1 cellular context compared by ENCODE assay signal in the genomic region with DNA sequence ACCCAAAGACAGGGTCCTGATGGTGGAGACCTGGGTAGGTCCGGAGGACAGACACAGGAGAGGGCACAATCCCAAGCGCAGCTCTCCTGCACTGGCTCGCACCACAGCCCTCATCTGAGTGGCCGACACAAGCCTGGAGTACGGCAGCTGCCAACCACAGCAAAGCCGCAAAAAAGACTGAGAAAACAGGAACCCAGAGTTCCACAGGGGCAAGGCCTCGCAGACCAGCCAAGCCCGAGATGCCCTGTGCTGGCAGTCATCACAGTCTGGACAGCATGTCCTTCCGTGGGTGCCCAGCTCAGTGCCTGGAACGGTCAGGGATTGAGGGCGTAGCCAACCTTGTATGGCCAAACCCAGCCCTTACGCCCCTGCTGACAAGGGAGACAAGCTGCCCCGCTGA.
TF ChIP-seq lines count a peak whose summit lies in the region.

No MANE protein-coding gene starts in this region.

TF ChIP-seq in HepG2, 621 proteins besides CTCF, POLR2A, EP300 and RAD21:
- TF ChIP-seq, protein P1, sequence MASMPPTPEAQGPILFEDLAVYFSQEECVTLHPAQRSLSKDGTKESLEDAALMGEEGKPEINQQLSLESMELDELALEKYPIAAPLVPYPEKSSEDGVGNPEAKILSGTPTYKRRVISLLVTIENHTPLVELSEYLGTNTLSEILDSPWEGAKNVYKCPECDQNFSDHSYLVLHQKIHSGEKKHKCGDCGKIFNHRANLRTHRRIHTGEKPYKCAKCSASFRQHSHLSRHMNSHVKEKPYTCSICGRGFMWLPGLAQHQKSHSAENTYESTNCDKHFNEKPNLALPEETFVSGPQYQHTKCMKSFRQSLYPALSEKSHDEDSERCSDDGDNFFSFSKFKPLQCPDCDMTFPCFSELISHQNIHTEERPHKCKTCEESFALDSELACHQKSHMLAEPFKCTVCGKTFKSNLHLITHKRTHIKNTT (CRISPR knock-in tag; IDR thresholded peaks at IDR 0.05): no peak
- TF ChIP-seq ARNTL (CRISPR knock-in tag; IDR thresholded peaks at IDR 0.05) (no peak), ZMYM4 (CRISPR knock-in tag; IDR thresholded peaks at IDR 0.05) (no peak), ASH2L (IDR thresholded peaks at IDR 0.05; ENCODE audit: insufficient read length, low read depth, low read length) (no peak), IKZF5 (CRISPR knock-in tag; IDR thresholded peaks at IDR 0.05) (no peak), AGO2 (optimal IDR thresholded peaks at IDR 0.05; ENCODE audit: low read depth, low read length) (peak; percentile 82), ZNF432 (CRISPR knock-in tag; IDR thresholded peaks at IDR 0.05; ENCODE audit: borderline replicate concordance) (no peak), CBX2 (IDR thresholded peaks at IDR 0.05; ENCODE audit: low read depth, low read length) (no peak), CBX2 (CRISPR knock-in tag; IDR thresholded peaks at IDR 0.05; ENCODE audit: low read depth) (no peak), PHF8 (CRISPR knock-in tag; IDR thresholded peaks at IDR 0.05) (no peak), ZNF564 (CRISPR knock-in tag; IDR thresholded peaks at IDR 0.05) (no peak), AGO1 (IDR thresholded peaks at IDR 0.05; ENCODE audit: low read depth, low read length, poor library complexity, severe bottlenecking) (peak; percentile 24), DNMT3B (CRISPR knock-in tag; conservative IDR thresholded peaks at IDR 0.05) (no peak), NFIC (IDR thresholded peaks at IDR 0.05; ENCODE audit: low read length) (no peak), ZNF737 (CRISPR knock-in tag; IDR thresholded peaks at IDR 0.05; ENCODE audit: borderline replicate concordance) (no peak)
